24 cellular contexts compared by ENCODE assay signal in genomic region chr1:72570815-72571214, GRCh38.
"Had no signal": no experiment of that assay in that cellular context is flagged by ENCODE, and none has a peak within 500 bp of the region (broad histone marks: within the 10 kb centered on the region; RNA-seq: fewer than 3 reads in every experiment).

No MANE protein-coding gene starts in this region.

- DNase-seq: hippocampal formation; immature natural killer cell; kidney; lower lobe of right lung; mammary epithelial cell; mesenchymal stem cell; naive thymus-derived CD8-positive, alpha-beta T cell; nucleus accumbens; pancreas; posterior cingulate gyrus; retina; right lobe of liver; stimulated activated CD4-positive, alpha-beta T cell treated with anti-CD3 and anti-CD28 coated beads, Interleukin-1b, Interleukin-23, amount 100 ng/mL, for 48 hours; stimulated activated CD4-positive, alpha-beta T cell treated with anti-CD3 and anti-CD28 coated beads, Interleukin-2, amount 100 ng/mL, for 48 hours; stimulated activated CD4-positive, alpha-beta T cell treated with anti-CD3 and anti-CD28 coated beads, Interleukin-4, amount 100 ng/mL, for 4 hours; stimulated activated CD8-positive, alpha-beta memory T cell treated with anti-CD3 and anti-CD28 coated beads, Interleukin-4, amount 100 ng/mL, for 48 hours; stimulated activated naive CD4-positive, alpha-beta T cell treated with Interleukin-2 at 50 U/mL for 16 hours; stimulated activated naive CD8-positive, alpha-beta T cell treated with anti-CD3 and anti-CD28 coated beads, Interleukin-15, amount 100 ng/mL, for 72 hours; substantia nigra; uterus had no signal

- H3K4me2 ChIP-seq: smooth muscle cell had no signal

- H3K27ac ChIP-seq: lower lobe of right lung, pancreas, prostate gland, right lobe of liver, tibial nerve, uterus had no signal

- ATAC-seq: lower lobe of right lung; naive thymus-derived CD8-positive, alpha-beta T cell; pancreas; right lobe of liver; stimulated activated memory B cell treated with anti-CD40 and anti-IgM and Interleukin-4, amounts not matched to agents 10 μg/mL and 1 μg/mL and 100 μg/mL, for 72 hours; stimulated activated naive CD8-positive, alpha-beta T cell treated with anti-CD3 and anti-CD28 coated beads, Interleukin-15, amount 100 ng/mL, for 72 hours had no signal

- H3K9me3 ChIP-seq: lower lobe of right lung, pancreas, prostate gland, right lobe of liver, tibial nerve, uterus had no signal

- H3K4me3 ChIP-seq: lower lobe of right lung, pancreas, prostate gland, right lobe of liver, smooth muscle cell, tibial nerve, uterus had no signal

- H3K4me1 ChIP-seq: lower lobe of right lung, pancreas, prostate gland, right lobe of liver, uterus had no signal

- H3K36me3 ChIP-seq: lower lobe of right lung, pancreas, prostate gland, right lobe of liver, tibial nerve, uterus had no signal

- H3K27me3 ChIP-seq: pancreas, right lobe of liver, tibial nerve, uterus had no signal
